In the genomic region with DNA sequence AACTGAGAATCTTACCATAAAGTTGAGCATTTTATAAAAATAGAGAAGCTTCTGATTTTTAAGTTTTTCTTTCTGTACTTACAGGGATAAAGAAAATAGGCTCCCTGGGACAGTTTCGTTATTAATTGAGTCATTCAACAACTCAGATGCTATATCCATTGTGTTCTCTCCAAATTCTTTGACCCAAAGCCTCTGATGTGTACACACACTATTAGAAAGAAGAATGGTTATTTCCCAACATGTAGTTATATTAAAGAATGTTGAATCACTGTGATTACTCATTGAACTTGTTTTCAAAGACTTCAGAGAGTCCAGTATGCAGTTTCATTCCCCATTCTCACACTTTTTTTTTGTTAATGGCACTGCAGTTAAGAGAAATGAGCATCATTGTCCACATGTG, we compare ENCODE assay signal across 1 cellular context.
TF ChIP-seq lines count a peak whose summit lies in the region.

No MANE protein-coding gene starts in this region.

TF ChIP-seq in GM23338, 12 proteins besides CTCF, POLR2A, EP300 and RAD21 (continued from another document):
- TF ChIP-seq, protein P1, sequence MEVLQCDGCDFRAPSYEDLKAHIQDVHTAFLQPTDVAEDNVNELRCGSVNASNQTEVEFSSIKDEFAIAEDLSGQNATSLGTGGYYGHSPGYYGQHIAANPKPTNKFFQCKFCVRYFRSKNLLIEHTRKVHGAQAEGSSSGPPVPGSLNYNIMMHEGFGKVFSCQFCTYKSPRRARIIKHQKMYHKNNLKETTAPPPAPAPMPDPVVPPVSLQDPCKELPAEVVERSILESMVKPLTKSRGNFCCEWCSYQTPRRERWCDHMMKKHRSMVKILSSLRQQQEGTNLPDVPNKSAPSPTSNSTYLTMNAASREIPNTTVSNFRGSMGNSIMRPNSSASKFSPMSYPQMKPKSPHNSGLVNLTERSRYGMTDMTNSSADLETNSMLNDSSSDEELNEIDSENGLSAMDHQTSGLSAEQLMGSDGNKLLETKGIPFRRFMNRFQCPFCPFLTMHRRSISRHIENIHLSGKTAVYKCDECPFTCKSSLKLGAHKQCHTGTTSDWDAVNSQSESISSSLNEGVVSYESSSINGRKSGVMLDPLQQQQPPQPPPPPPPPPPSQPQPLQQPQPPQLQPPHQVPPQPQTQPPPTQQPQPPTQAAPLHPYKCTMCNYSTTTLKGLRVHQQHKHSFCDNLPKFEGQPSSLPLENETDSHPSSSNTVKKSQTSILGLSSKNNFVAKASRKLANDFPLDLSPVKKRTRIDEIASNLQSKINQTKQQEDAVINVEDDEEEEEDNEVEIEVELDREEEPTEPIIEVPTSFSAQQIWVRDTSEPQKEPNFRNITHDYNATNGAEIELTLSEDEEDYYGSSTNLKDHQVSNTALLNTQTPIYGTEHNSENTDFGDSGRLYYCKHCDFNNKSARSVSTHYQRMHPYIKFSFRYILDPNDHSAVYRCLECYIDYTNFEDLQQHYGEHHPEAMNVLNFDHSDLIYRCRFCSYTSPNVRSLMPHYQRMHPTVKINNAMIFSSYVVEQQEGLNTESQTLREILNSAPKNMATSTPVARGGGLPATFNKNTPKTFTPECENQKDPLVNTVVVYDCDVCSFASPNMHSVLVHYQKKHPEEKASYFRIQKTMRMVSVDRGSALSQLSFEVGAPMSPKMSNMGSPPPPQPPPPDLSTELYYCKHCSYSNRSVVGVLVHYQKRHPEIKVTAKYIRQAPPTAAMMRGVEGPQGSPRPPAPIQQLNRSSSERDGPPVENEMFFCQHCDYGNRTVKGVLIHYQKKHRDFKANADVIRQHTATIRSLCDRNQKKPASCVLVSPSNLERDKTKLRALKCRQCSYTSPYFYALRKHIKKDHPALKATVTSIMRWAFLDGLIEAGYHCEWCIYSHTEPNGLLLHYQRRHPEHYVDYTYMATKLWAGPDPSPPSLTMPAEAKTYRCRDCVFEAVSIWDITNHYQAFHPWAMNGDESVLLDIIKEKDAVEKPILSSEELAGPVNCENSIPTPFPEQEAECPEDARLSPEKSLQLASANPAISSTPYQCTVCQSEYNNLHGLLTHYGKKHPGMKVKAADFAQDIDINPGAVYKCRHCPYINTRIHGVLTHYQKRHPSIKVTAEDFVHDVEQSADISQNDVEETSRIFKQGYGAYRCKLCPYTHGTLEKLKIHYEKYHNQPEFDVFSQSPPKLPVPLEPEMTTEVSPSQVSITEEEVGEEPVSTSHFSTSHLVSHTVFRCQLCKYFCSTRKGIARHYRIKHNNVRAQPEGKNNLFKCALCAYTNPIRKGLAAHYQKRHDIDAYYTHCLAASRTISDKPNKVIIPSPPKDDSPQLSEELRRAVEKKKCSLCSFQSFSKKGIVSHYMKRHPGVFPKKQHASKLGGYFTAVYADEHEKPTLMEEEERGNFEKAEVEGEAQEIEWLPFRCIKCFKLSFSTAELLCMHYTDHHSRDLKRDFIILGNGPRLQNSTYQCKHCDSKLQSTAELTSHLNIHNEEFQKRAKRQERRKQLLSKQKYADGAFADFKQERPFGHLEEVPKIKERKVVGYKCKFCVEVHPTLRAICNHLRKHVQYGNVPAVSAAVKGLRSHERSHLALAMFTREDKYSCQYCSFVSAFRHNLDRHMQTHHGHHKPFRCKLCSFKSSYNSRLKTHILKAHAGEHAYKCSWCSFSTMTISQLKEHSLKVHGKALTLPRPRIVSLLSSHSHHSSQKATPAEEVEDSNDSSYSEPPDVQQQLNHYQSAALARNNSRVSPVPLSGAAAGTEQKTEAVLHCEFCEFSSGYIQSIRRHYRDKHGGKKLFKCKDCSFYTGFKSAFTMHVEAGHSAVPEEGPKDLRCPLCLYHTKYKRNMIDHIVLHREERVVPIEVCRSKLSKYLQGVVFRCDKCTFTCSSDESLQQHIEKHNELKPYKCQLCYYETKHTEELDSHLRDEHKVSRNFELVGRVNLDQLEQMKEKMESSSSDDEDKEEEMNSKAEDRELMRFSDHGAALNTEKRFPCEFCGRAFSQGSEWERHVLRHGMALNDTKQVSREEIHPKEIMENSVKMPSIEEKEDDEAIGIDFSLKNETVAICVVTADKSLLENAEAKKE (CRISPR knock-in tag; IDR thresholded peaks at IDR 0.05) = no peak
TF ChIP-seq in GM23338: peak in this region for 0.
